ENCODE assay signal across 18 cellular contexts in genomic region chr3:16258892-16259291, GRCh38.
"Had no signal": no experiment of that assay in that cellular context is flagged by ENCODE, and none has a peak within 500 bp of the region (broad histone marks: within the 10 kb centered on the region; RNA-seq: fewer than 3 reads in every experiment).

No MANE protein-coding gene starts in this region.

- ATAC-seq: heart left ventricle; natural killer cell; stimulated activated naive B cell treated with anti-CD40 and anti-IgM and Interleukin-4, amounts not matched to agents 10 μg/mL and 1 μg/mL and 100 μg/mL, for 72 hours; stimulated activated naive CD8-positive, alpha-beta T cell treated with anti-CD3 and anti-CD28 coated beads, Interleukin-15, amount 100 ng/mL, for 72 hours had no signal

- H3K9me3 Mint-ChIP-seq: natural killer cell; neural crest cell; stimulated activated naive B cell treated with anti-CD40 and anti-IgM and Interleukin-4, amounts not matched to agents 10 μg/mL and 1 μg/mL and 100 μg/mL, for 72 hours; stimulated activated naive CD8-positive, alpha-beta T cell treated with anti-CD3 and anti-CD28 coated beads, Interleukin-15, amount 100 ng/mL, for 72 hours; type B pancreatic cell had no signal

- H3K27ac Mint-ChIP-seq: natural killer cell; stimulated activated naive B cell treated with anti-CD40 and anti-IgM and Interleukin-4, amounts not matched to agents 10 μg/mL and 1 μg/mL and 100 μg/mL, for 72 hours; stimulated activated naive CD8-positive, alpha-beta T cell treated with anti-CD3 and anti-CD28 coated beads, Interleukin-15, amount 100 ng/mL, for 72 hours; type B pancreatic cell had no signal

- H3K36me3 Mint-ChIP-seq: type B pancreatic cell had no signal

- DNase-seq: colonic mucosa; dermis blood vessel endothelial cell; esophagus squamous epithelium; foreskin fibroblast; heart left ventricle; hippocampal formation; mammary epithelial cell; natural killer cell; posterior cingulate gyrus; sigmoid colon; stimulated activated CD4-positive, alpha-beta T cell treated with anti-CD3 and anti-CD28 coated beads, Interleukin-2, amount 100 ng/mL, for 24 hours; stimulated activated CD4-positive, alpha-beta T cell treated with anti-CD3 and anti-CD28 coated beads, Interleukin-4, amount 100 ng/mL, for 4 hours; stimulated activated naive B cell treated with anti-CD40 and anti-IgM and Interleukin-4, amounts not matched to agents 10 μg/mL and 1 μg/mL and 100 μg/mL, for 72 hours; stimulated activated naive CD8-positive, alpha-beta T cell treated with anti-CD3 and anti-CD28 coated beads, Interleukin-15, amount 100 ng/mL, for 72 hours; substantia nigra; uterus had no signal

- H3K27me3 Mint-ChIP-seq: stimulated activated naive B cell treated with anti-CD40 and anti-IgM and Interleukin-4, amounts not matched to agents 10 μg/mL and 1 μg/mL and 100 μg/mL, for 72 hours; stimulated activated naive CD8-positive, alpha-beta T cell treated with anti-CD3 and anti-CD28 coated beads, Interleukin-15, amount 100 ng/mL, for 72 hours; type B pancreatic cell had no signal

- H3K4me3 Mint-ChIP-seq: natural killer cell; neural crest cell; stimulated activated naive B cell treated with anti-CD40 and anti-IgM and Interleukin-4, amounts not matched to agents 10 μg/mL and 1 μg/mL and 100 μg/mL, for 72 hours; stimulated activated naive CD8-positive, alpha-beta T cell treated with anti-CD3 and anti-CD28 coated beads, Interleukin-15, amount 100 ng/mL, for 72 hours; type B pancreatic cell had no signal
